ENCODE assay signal across 17 cellular contexts in the genomic region with DNA sequence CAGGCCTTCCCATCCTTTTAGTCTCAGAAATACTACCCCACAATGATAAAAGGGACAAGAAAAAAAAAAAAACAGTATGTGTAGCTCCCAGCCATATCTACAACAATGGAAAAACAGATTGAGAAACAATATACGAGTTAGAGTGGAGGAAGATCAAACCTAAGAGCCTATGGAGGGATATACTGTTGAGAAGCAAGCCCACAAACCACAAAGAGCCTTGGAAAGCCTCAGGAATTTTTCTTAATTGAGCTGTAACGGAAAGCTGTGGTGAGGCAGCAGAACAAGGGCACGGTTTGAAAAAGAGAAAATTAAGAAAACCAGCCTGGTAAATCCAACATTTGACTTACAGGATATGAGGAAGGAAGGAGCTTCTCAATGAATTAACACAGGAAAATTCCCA. TPM values are rescaled to one million over a fixed set of nuclear protein-coding genes. Genes with fewer than 3 reads are reported as not detected.
A peak's percentile ranks its signal among the peaks of the same experiment; 100 is the strongest.
DNase-seq lines count a peak whose midpoint lies in the region; ATAC-seq, FAIRE-seq and TF ChIP-seq lines count a peak whose summit lies in the region.
"Had no signal": no experiment of that assay in that cellular context is flagged by ENCODE, and none has a peak within 500 bp of the region (broad histone marks: within the 10 kb centered on the region; RNA-seq: fewer than 3 reads in every experiment).

No MANE protein-coding gene starts in this region.

- H3K36me3 ChIP-seq in keratinocyte (ENCODE audit: control insufficient read depth in 2 of 2, extremely low read depth in 1 of 2, insufficient read depth in 2 of 2, low read length in 2 of 2) = peaks cover 4 to 6% of the 10 kb centered on the region in 2 experiments
- peaks cover 0 to 27% of the 10 kb centered on the region in 2 donors for H3K36me3 ChIP-seq in gastrocnemius medialis

- H3K79me2 ChIP-seq in keratinocyte (ENCODE audit: control insufficient read depth, insufficient read depth, low read length) = peaks cover 23% of the 10 kb centered on the region

- no peak overlapping the region for H2AFZ ChIP-seq in keratinocyte (ENCODE audit: control insufficient read depth, low read length)

- H3K27ac ChIP-seq in keratinocyte (ENCODE audit: control insufficient read depth, insufficient read depth, low read length) (no peak overlapping the region), gastrocnemius medialis (no peak overlapping the region)
- H3K27ac ChIP-seq: sigmoid colon, upper lobe of left lung had no signal

- H3K9me1 ChIP-seq in keratinocyte (ENCODE audit: control insufficient read depth, extremely low read depth, insufficient read depth, low read length) = no peaks in the 10 kb centered on the region

- TF ChIP-seq POLR2A in gastrocnemius medialis (IDR thresholded peaks at IDR 0.05) = no peak

- H3K4me3 ChIP-seq in astrocyte of the cerebellum (ENCODE audit: low read depth, low read length) (no peak overlapping the region), keratinocyte (ENCODE audit: control insufficient read depth in 2 of 3, extremely low read depth in 1 of 3, insufficient read depth in 2 of 3, low read depth in 1 of 3, low read length in 3 of 3) (no peak overlapping the region), gastrocnemius medialis (no peak overlapping the region)
- H3K4me3 ChIP-seq: sigmoid colon, upper lobe of left lung had no signal

- no peak for TF ChIP-seq CTCF in astrocyte of the cerebellum (IDR thresholded peaks at IDR 0.05; ENCODE audit: low read depth, low read length, missing control alignments)
- no peak for TF ChIP-seq CTCF in keratinocyte (optimal IDR thresholded peaks at IDR 0.05 in 1 of 3, IDR thresholded peaks at IDR 0.05 in 1 of 3, conservative IDR thresholded peaks at IDR 0.05 in 1 of 3; ENCODE audit: extremely low read depth in 1 of 3, insufficient read depth in 2 of 3, low read length in 3 of 3)
- no peak for TF ChIP-seq CTCF in gastrocnemius medialis (IDR thresholded peaks at IDR 0.05 in 4 of 5, conservative IDR thresholded peaks at IDR 0.05 in 1 of 5)

- H3K4me2 ChIP-seq in keratinocyte (ENCODE audit: control insufficient read depth, extremely low read depth, insufficient read depth, low read depth, low read length) = peak overlapping the region; percentile 38

- H3K27me3 ChIP-seq in keratinocyte (ENCODE audit: control insufficient read depth, extremely low read depth, insufficient read depth, low read length) (no peaks in the 10 kb centered on the region), gastrocnemius medialis (no peaks in the 10 kb centered on the region)
- H3K27me3 ChIP-seq: sigmoid colon, upper lobe of left lung had no signal

- no peaks in the 10 kb centered on the region for H3K9me3 ChIP-seq in keratinocyte (ENCODE audit: control insufficient read depth, low read depth, low read length)
- H3K9me3 ChIP-seq in gastrocnemius medialis = no peaks in the 10 kb centered on the region
- H3K9me3 ChIP-seq: sigmoid colon, upper lobe of left lung had no signal

- H4K20me1 ChIP-seq in keratinocyte (ENCODE audit: control insufficient read depth, extremely low read depth, insufficient read depth, low read length) = peaks cover 3% of the 10 kb centered on the region

- H3K4me1 ChIP-seq in keratinocyte (ENCODE audit: control insufficient read depth, extremely low read depth, insufficient read depth, low read length) = peaks cover 34% of the 10 kb centered on the region
- H3K4me1 ChIP-seq in gastrocnemius medialis = peaks cover 11 to 27% of the 10 kb centered on the region in 2 donors

- no peak for ATAC-seq in gastrocnemius medialis
- no peak for ATAC-seq in HG03520 (IDR thresholded peaks at IDR 0.05; ENCODE audit: unreplicated experiment)
- ATAC-seq in HG03045 (IDR thresholded peaks at IDR 0.05; ENCODE audit: unreplicated experiment) = no peak
- ATAC-seq: natural killer cell treated with Interleukin-12 subunit alpha and Interleukin-12 subunit beta and Interleukin-15 and Interleukin-18, amount 100 ng/mL, for 72 hours; stimulated activated memory B cell treated with anti-CD40 and anti-IgM and Interleukin-4, amounts not matched to agents 10 μg/mL and 1 μg/mL and 100 μg/mL, for 72 hours had no signal

- DNase-seq in EH (ENCODE audit: low read depth) = peak; percentile 80
- peak; percentile 86 for DNase-seq in LHCN-M2 (ENCODE audit: low read depth)
- DNase-seq in astrocyte of the cerebellum (ENCODE audit: low read depth) = peak; percentile 87
- no peak for DNase-seq in keratinocyte (ENCODE audit: low read depth, low spot score)
- DNase-seq in gastrocnemius medialis = no peak
- DNase-seq in activated T-cell treated with anti-CD3 and anti-CD28 coated beads, Interleukin-2, amount 50 U/mL, for 48 hours = no peak
- DNase-seq: activated naive CD4-positive, alpha-beta T cell; cerebellar nuclear complex; NCI-H82; Right ventricle myocardium superior; sigmoid colon; upper lobe of left lung had no signal

- dilution Hi-C loops in keratinocyte (cut with MboI; ENCODE audit: extremely low pct_ligation_motif_present, low sequenced_read_pairs) = no loop called here

- intact Hi-C loops in gastrocnemius medialis (cut with DNase I; ENCODE audit: low total_unique reads) = no loop called here

- H3K9ac ChIP-seq in keratinocyte (ENCODE audit: control insufficient read depth, extremely low read depth, insufficient read depth, low read length) = no peak overlapping the region

- in situ Hi-C loops in astrocyte of the cerebellum (cut with HindIII; ENCODE audit: low sequenced_read_pairs) = no loop called here
- in situ Hi-C loops in gastrocnemius medialis (cut with MboI; ENCODE audit: low sequenced_read_pairs in 4 of 4) = no loop called here

- FAIRE-seq in keratinocyte (lab: Jason Lieb, UNC) = peak; percentile 59
- FAIRE-seq: endothelial cell of umbilical vein had no signal

RNA-seq across cellular contexts. Expression of gene KPNA1, which starts 21.4 kb away (rescaled TPM):
- total RNA-seq in LHCN-M2 (2014; rRNA removed) = 28.0 and 34.6 TPM in 2 replicates
- 29.6 TPM for polyA plus RNA-seq in LHCN-M2 (2012)
- polyA plus RNA-seq in keratinocyte = 59.4 to 66.7 TPM (median 61.4 TPM) in 3 replicates
- polyA plus RNA-seq in keratinocyte (2011; ENCODE audit: low read depth) = 75.1 TPM
- 44.0 and 104 TPM in 2 replicates for polyA plus RNA-seq in keratinocyte (2011; cell fraction: cytosol; rRNA removed)
- polyA plus RNA-seq in keratinocyte (2011; cell fraction: nucleus; rRNA removed) = 81.2 and 84.6 TPM in 2 replicates
- polyA plus RNA-seq in keratinocyte (2012; ENCODE audit: low replicate concordance) = 58.3 and 66.0 TPM in 2 replicates
- 77.6 to 91.5 TPM (median 80.5 TPM) in 3 replicates for polyA minus RNA-seq in keratinocyte
- polyA minus RNA-seq in keratinocyte (2011; cell fraction: cytosol; rRNA and poly(A)+ RNA removed) = 38.6 TPM
- polyA minus RNA-seq in keratinocyte (2011; cell fraction: nucleus; rRNA and poly(A)+ RNA removed) = 32.2 and 71.0 TPM in 2 replicates
- total RNA-seq in gastrocnemius medialis = 100 to 1,000 TPM; 108 to 119 (median 112) TPM

Comparison
In these comparisons a context has a peak if more than half of its experiments do, and no peak if none do; other contexts are left out.
1. DNase-seq: peak in EH (single experiment), LHCN-M2 (single experiment) and astrocyte of the cerebellum (single experiment); none in keratinocyte (single experiment), gastrocnemius medialis (0 of 2) and activated T-cell treated with anti-CD3 and anti-CD28 coated beads, Interleukin-2, amount 50 U/mL, for 48 hours (0 of 2).